ENCODE assay signal across 12 cellular contexts in the genomic region with DNA sequence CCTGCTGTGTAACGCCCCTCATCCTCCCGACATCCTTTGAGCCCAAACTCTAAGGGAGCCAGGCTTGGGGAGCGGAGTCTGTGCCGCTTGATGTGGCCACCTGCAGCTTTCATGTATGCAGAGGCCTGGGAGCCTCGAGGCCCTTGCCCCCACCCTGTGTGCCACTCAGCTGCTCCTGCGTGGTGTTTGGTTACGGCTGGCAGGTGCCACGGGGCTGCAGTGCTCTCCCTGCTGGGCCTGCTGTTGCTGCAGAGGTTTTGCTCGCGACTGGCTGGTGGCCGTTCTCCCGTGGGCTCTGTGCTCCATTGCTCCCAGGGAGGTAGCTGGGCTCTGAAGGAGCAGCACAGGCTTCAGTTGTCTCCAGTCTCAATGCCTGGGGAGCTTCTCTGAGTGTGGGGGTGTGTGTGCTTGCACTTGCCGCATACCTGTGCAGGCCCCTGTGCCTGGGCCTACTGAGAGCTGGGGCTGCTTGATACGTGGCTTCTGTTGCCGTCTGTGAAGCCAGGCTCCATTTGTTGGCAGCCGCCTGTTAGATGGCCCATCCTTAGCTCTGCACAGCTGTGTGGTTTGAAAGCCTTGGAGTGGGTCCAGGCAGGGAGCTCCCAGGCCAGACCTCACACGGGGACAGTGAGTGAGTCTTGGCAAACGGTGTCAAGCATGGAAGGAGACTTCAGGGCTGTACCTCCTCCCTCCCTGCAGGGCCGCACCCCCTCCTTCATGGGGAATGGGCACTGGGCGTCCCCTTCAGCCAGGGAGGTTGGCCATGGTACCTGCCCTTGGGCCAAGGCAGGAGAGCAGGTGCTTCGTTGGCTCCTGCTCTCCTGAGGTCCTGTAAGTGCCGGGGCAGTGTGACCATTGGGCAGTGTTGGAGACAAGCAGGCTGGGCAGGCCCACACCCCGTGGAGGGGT. TPM values are rescaled to one million over a fixed set of nuclear protein-coding genes. Genes with fewer than 3 reads are reported as not detected.
DNase-seq lines count a peak whose midpoint lies in the region; ATAC-seq and TF ChIP-seq lines count a peak whose summit lies in the region.
"Had no signal": no experiment of that assay in that cellular context is flagged by ENCODE, and none has a peak within 500 bp of the region (broad histone marks: within the 10 kb centered on the region; RNA-seq: fewer than 3 reads in every experiment).

No MANE protein-coding gene starts in this region.

- DNase-seq in activated CD4-positive, alpha-beta T cell treated with anti-CD3 and anti-CD28 coated beads for 36 hours = peak; percentile 2
- DNase-seq in activated CD4-positive, alpha-beta T cell treated with anti-CD3 and anti-CD28 coated beads, Interleukin-2, amount 10 ng/mL, durations not matched to agents 24 days and 14 days = no peak
- DNase-seq in cerebellar cortex (ENCODE audit: low spot score) (peak; percentile 73), medulla oblongata (ENCODE audit: extremely low spot score) (peak; percentile 28), testis (peak; percentile 90), H4 (ENCODE audit: low spot score) (no peak), inferior parietal cortex (ENCODE audit: extremely low spot score) (no peak)
- DNase-seq: naive thymus-derived CD4-positive, alpha-beta T cell had no signal

- no peak overlapping the region for H3K27ac Mint-ChIP-seq in activated CD4-positive, alpha-beta T cell treated with anti-CD3 and anti-CD28 coated beads for 36 hours
- no peak overlapping the region for H3K27ac Mint-ChIP-seq in activated CD4-positive, alpha-beta T cell treated with anti-CD3 and anti-CD28 coated beads, Interleukin-2, amount 10 ng/mL, durations not matched to agents 24 days and 14 days

- H3K27ac ChIP-seq in testis = no peak overlapping the region

- intact Hi-C loops in activated CD4-positive, alpha-beta T cell treated with anti-CD3 and anti-CD28 coated beads for 36 hours (cut with DNase I, micrococcal nuclease) = no loop called here
- intact Hi-C loops in activated CD4-positive, alpha-beta T cell treated with anti-CD3 and anti-CD28 coated beads, Interleukin-2, amount 10 ng/mL, durations not matched to agents 24 days and 14 days (cut with micrococcal nuclease) = no loop called here
- intact Hi-C loops in testis (cut with DNase I; ENCODE audit: low total_unique reads) = no loop called here

- H3K4me3 ChIP-seq in testis = no peak overlapping the region

- ATAC-seq in activated CD4-positive, alpha-beta T cell treated with anti-CD3 and anti-CD28 coated beads for 36 hours = no peak
- ATAC-seq in HG02642 (IDR thresholded peaks at IDR 0.05; ENCODE audit: poor library complexity, unreplicated experiment) = no peak
- ATAC-seq: naive thymus-derived CD4-positive, alpha-beta T cell had no signal

- H3K9me3 ChIP-seq in testis = no peaks in the 10 kb centered on the region

- peaks cover 3% of the 10 kb centered on the region for H3K4me1 Mint-ChIP-seq in activated CD4-positive, alpha-beta T cell treated with anti-CD3 and anti-CD28 coated beads for 36 hours
- peaks cover 1% of the 10 kb centered on the region for H3K4me1 Mint-ChIP-seq in activated CD4-positive, alpha-beta T cell treated with anti-CD3 and anti-CD28 coated beads, Interleukin-2, amount 10 ng/mL, durations not matched to agents 24 days and 14 days

- POLR2A ChIA-PET in activated CD4-positive, alpha-beta T cell treated with anti-CD3 and anti-CD28 coated beads for 36 hours (lab: Charles Lee) = no interaction called here

- peaks cover 12% of the 10 kb centered on the region for H3K36me3 Mint-ChIP-seq in activated CD4-positive, alpha-beta T cell treated with anti-CD3 and anti-CD28 coated beads for 36 hours (ENCODE audit: low read depth)
- peaks cover 24% of the 10 kb centered on the region for H3K36me3 Mint-ChIP-seq in activated CD4-positive, alpha-beta T cell treated with anti-CD3 and anti-CD28 coated beads, Interleukin-2, amount 10 ng/mL, durations not matched to agents 24 days and 14 days (ENCODE audit: low read depth)

- H3K27me3 ChIP-seq in testis = no peaks in the 10 kb centered on the region

- WGBS in testis, 2 donors = 52 to 62% methylated on average over 10 to 23 of the region's 23 CpGs

- no peak for TF ChIP-seq CTCF in testis (IDR thresholded peaks at IDR 0.05)

- H3K36me3 ChIP-seq in testis (ENCODE audit: low read depth, missing control alignments) = no peaks in the 10 kb centered on the region

- H3K4me1 ChIP-seq in testis = peaks cover 30% of the 10 kb centered on the region

- H3K27me3 Mint-ChIP-seq in activated CD4-positive, alpha-beta T cell treated with anti-CD3 and anti-CD28 coated beads for 36 hours = no peaks in the 10 kb centered on the region
- H3K27me3 Mint-ChIP-seq in activated CD4-positive, alpha-beta T cell treated with anti-CD3 and anti-CD28 coated beads, Interleukin-2, amount 10 ng/mL, durations not matched to agents 24 days and 14 days = no peaks in the 10 kb centered on the region
- H3K27me3 Mint-ChIP-seq: naive thymus-derived CD4-positive, alpha-beta T cell had no signal

- CTCF ChIA-PET in activated CD4-positive, alpha-beta T cell treated with anti-CD3 and anti-CD28 coated beads for 36 hours (lab: Charles Lee) = no interaction called here

- H3K9me3 Mint-ChIP-seq in activated CD4-positive, alpha-beta T cell treated with anti-CD3 and anti-CD28 coated beads for 36 hours (ENCODE audit: low read depth) = no peaks in the 10 kb centered on the region
- no peaks in the 10 kb centered on the region for H3K9me3 Mint-ChIP-seq in activated CD4-positive, alpha-beta T cell treated with anti-CD3 and anti-CD28 coated beads, Interleukin-2, amount 10 ng/mL, durations not matched to agents 24 days and 14 days
- H3K9me3 Mint-ChIP-seq: naive thymus-derived CD4-positive, alpha-beta T cell had no signal

- H3K4me3 Mint-ChIP-seq in activated CD4-positive, alpha-beta T cell treated with anti-CD3 and anti-CD28 coated beads for 36 hours = no peak overlapping the region
- H3K4me3 Mint-ChIP-seq in activated CD4-positive, alpha-beta T cell treated with anti-CD3 and anti-CD28 coated beads, Interleukin-2, amount 10 ng/mL, durations not matched to agents 24 days and 14 days = no peak overlapping the region
- H3K4me3 Mint-ChIP-seq: naive thymus-derived CD4-positive, alpha-beta T cell had no signal

- TF ChIP-seq POLR2A in testis (IDR thresholded peaks at IDR 0.05) = no peak

RNA-seq across cellular contexts. Expression of gene PDPK1, which starts 47.2 kb away (rescaled TPM):
- 10 to 100 TPM; 30.4 to 34.5 TPM for total RNA-seq in activated CD4-positive, alpha-beta T cell treated with anti-CD3 and anti-CD28 coated beads for 36 hours
- 50.7 and 51.9 TPM in 2 replicates for total RNA-seq in activated CD4-positive, alpha-beta T cell treated with anti-CD3 and anti-CD28 coated beads, Interleukin-2, amount 10 ng/mL, durations not matched to agents 24 days and 14 days
- 10 to 100 TPM; 61.1 to 75.3 TPM for total RNA-seq in testis
- polyA plus RNA-seq in testis (ENCODE audit: insufficient read depth, low read depth, low replicate concordance) = 53.0 TPM
- total RNA-seq in H4 (2014; rRNA removed; shearing (Covaris generic)) = 8.2 and 9.4 TPM in 2 replicates

RNA-seq across cellular contexts. Expression of gene CEMP1, which starts 53.8 kb away (rescaled TPM):
- total RNA-seq in activated CD4-positive, alpha-beta T cell treated with anti-CD3 and anti-CD28 coated beads for 36 hours = not detected
- 0.24 TPM in 1 of 2 replicates, not detected in the other for total RNA-seq in activated CD4-positive, alpha-beta T cell treated with anti-CD3 and anti-CD28 coated beads, Interleukin-2, amount 10 ng/mL, durations not matched to agents 24 days and 14 days
- 1 to 10 TPM; 5.4 to 5.5 TPM for total RNA-seq in testis
- polyA plus RNA-seq in testis (ENCODE audit: insufficient read depth, low read depth, low replicate concordance) = 1.6 TPM
- 0.08 TPM in 1 of 2 replicates, not detected in the other for total RNA-seq in H4 (2014; rRNA removed; shearing (Covaris generic))
- total RNA-seq: epithelial cell of proximal tubule, HT1080, urinary bladder had no signal

Comparison
In these comparisons a context has a peak if more than half of its experiments do, and no peak if none do; other contexts are left out.
1. DNase-seq: peak in activated CD4-positive, alpha-beta T cell treated with anti-CD3 and anti-CD28 coated beads for 36 hours (single experiment), cerebellar cortex (single experiment), medulla oblongata (single experiment) and testis (single experiment); none in activated CD4-positive, alpha-beta T cell treated with anti-CD3 and anti-CD28 coated beads, Interleukin-2, amount 10 ng/mL, durations not matched to agents 24 days and 14 days (single experiment), H4 (single experiment) and inferior parietal cortex (single experiment).